ENCODE assay signal across 8 cellular contexts in genomic region chr10:69318997-69319727, GRCh38. TPM values are rescaled to one million over a fixed set of nuclear protein-coding genes. Genes with fewer than 3 reads are reported as not detected.
DNase-seq lines count a peak whose midpoint lies in the region; TF ChIP-seq lines count a peak whose summit lies in the region.

No MANE protein-coding gene starts in this region.

- H3K4me1 Mint-ChIP-seq in neural crest cell, result peaks cover 42% of the 10 kb centered on the region

- no peaks in the 10 kb centered on the region for H3K27me3 Mint-ChIP-seq in neural crest cell (ENCODE audit: low read depth)

- H3K27ac ChIP-seq in subcutaneous abdominal adipose tissue (ENCODE audit: low read depth, low read length), result peak overlapping the region; percentile 87

- peak overlapping the region; percentile 97 for H3K4me3 Mint-ChIP-seq in neural crest cell

- TF ChIP-seq CTCF in GM12864 (IDR thresholded peaks at IDR 0.05; ENCODE audit: low read depth, low read length, missing control alignments), result no peak
- no peak for TF ChIP-seq CTCF in neural crest cell (conservative IDR thresholded peaks at IDR 0.05)

- H3K9ac ChIP-seq in NT2/D1 (ENCODE audit: insufficient read length, low read depth), result peak overlapping the region; percentile 94
- H3K9ac ChIP-seq in subcutaneous abdominal adipose tissue (ENCODE audit: low read length in 5 of 5), result peak overlapping the region; percentile 87 to 97 (median 92)

- no peaks in the 10 kb centered on the region for H3K36me3 Mint-ChIP-seq in neural crest cell (ENCODE audit: low read depth)

- H3K27ac Mint-ChIP-seq in neural crest cell (ENCODE audit: unreplicated experiment), result peak overlapping the region; percentile 83

- no peaks in the 10 kb centered on the region for H3K27me3 ChIP-seq in NT2/D1 (ENCODE audit: insufficient read depth, insufficient read length)
- H3K27me3 ChIP-seq in subcutaneous abdominal adipose tissue (ENCODE audit: control insufficient read depth in 5 of 5, insufficient read depth in 4 of 5, low read length in 5 of 5), result no peaks in the 10 kb centered on the region

- H3K9me3 ChIP-seq in NT2/D1 (ENCODE audit: insufficient read depth, low read length) (no peaks in the 10 kb centered on the region), subcutaneous abdominal adipose tissue (ENCODE audit: control insufficient read depth in 5 of 5, low read length in 5 of 5) (no peaks in the 10 kb centered on the region)

- no peaks in the 10 kb centered on the region for H3K9me3 Mint-ChIP-seq in neural crest cell

- DNase-seq in GM12864 (ENCODE audit: low read depth), result no peak
- peak; percentile 65 for DNase-seq in HCEC 1CT
- DNase-seq in NT2/D1 (ENCODE audit: low read depth, low spot score), result no peak
- peak; percentile 72 for DNase-seq in activated T-helper 1 cell treated with Interleukin-2 at 50 U/mL for 16 hours (ENCODE audit: low read depth)
- DNase-seq in fibroblast of gingiva (ENCODE audit: low read depth), result peak; percentile 46
- DNase-seq in neural crest cell (ENCODE audit: low read depth, low spot score), result peak; percentile 29
- no peak for DNase-seq in cerebellar nuclear complex (lab: John Stamatoyannopoulos, UW)

- H3K4me3 ChIP-seq in GM12864 (ENCODE audit: low read depth, low read length), result peak overlapping the region; percentile 91
- peak overlapping the region; percentile 92 for H3K4me3 ChIP-seq in NT2/D1 (ENCODE audit: insufficient read length, low read depth)
- H3K4me3 ChIP-seq in subcutaneous abdominal adipose tissue (ENCODE audit: low read depth in 1 of 5, low read length in 5 of 5), result peak overlapping the region; percentile 67 to 96 (median 87)

- peaks cover 16% of the 10 kb centered on the region for H3K36me3 ChIP-seq in NT2/D1 (ENCODE audit: insufficient read depth, insufficient read length, low read length)
- no peaks in the 10 kb centered on the region for H3K36me3 ChIP-seq in subcutaneous abdominal adipose tissue (ENCODE audit: control insufficient read depth in 5 of 5, insufficient read depth in 5 of 5, low read length in 5 of 5)

- H3K4me1 ChIP-seq in NT2/D1 (ENCODE audit: insufficient read depth, insufficient read length) (peaks cover 14% of the 10 kb centered on the region), subcutaneous abdominal adipose tissue (ENCODE audit: control insufficient read depth in 5 of 5, insufficient read depth in 5 of 5, low read length in 5 of 5) (peaks cover 10 to 50% (median 44%) of the 10 kb centered on the region in 5 donors)

RNA-seq across cellular contexts. Expression of gene HK1, which starts 40.9 kb away (rescaled TPM):
- total RNA-seq in neural crest cell, result 88.8 and 93.2 TPM in 2 replicates

Comparison
In these comparisons a context has a peak if more than half of its experiments do, and no peak if none do; other contexts are left out.
1. DNase-seq: peak in HCEC 1CT (single experiment), activated T-helper 1 cell treated with Interleukin-2 at 50 U/mL for 16 hours (single experiment), fibroblast of gingiva (single experiment) and neural crest cell (single experiment); none in GM12864 (single experiment), NT2/D1 (single experiment) and cerebellar nuclear complex (0 of 2).
2. Peak in every context shown above with its lines, with median percentiles within 50 percentile points of each other: H3K4me3 ChIP-seq.